Comparison of ENCODE assay signal across 13 cellular contexts in genomic region chr6:56891754-56892153, GRCh38.
DNase-seq lines count a peak whose midpoint lies in the region; ATAC-seq and TF ChIP-seq lines count a peak whose summit lies in the region.
"Had no signal": no experiment of that assay in that cellular context is flagged by ENCODE, and none has a peak within 500 bp of the region (broad histone marks: within the 10 kb centered on the region; RNA-seq: fewer than 3 reads in every experiment).

No MANE protein-coding gene starts in this region.

- H3K4me2 ChIP-seq in PC-9, result no peak overlapping the region

- H3K27me3 ChIP-seq in PC-9 (ENCODE audit: insufficient read depth, low read depth) (no peaks in the 10 kb centered on the region), Peyer's patch (no peaks in the 10 kb centered on the region)

- H3K36me3 ChIP-seq in PC-9 (ENCODE audit: low read depth), result no peaks in the 10 kb centered on the region
- no peaks in the 10 kb centered on the region for H3K36me3 ChIP-seq in Peyer's patch

- DNase-seq in PC-9, result no peak
- DNase-seq in foreskin fibroblast, result peak; percentile 42 to 61
- no peak for DNase-seq in iPS-NIHi11 (ENCODE audit: low spot score)
- DNase-seq in activated CD4-positive, alpha-beta T cell treated with anti-CD3 and anti-CD28 coated beads, Interleukin-2, amount 50 U/mL, for 1 hour, result no peak
- no peak for DNase-seq in Peyer's patch
- DNase-seq in caudate nucleus (lab: John Stamatoyannopoulos, UW), result no peak
- DNase-seq: cortex of kidney; natural killer cell; NCI-H345; stimulated activated CD4-positive, alpha-beta T cell treated with anti-CD3 and anti-CD28 coated beads, Interleukin-1b, Interleukin-23, amount 100 ng/mL, for 48 hours; substantia nigra had no signal

- CTCF ChIA-PET in PC-9 (lab: Charles Lee), result interaction anchor here (0.6 to 1.7 kb wide), 4 partner anchors 11 to 375 kb away, joined by 5 to 12 read pairs (median 7); no protein-coding TSS in a partner anchor

- intact Hi-C loops in PC-9 (cut with micrococcal nuclease; ENCODE audit: unreplicated experiment), result no loop called here

- H3K79me2 ChIP-seq in PC-9 (ENCODE audit: low read depth), result 0 out of 2 replicates have a peak, but pooled peaks cover 3% of the 10 kb centered on the region

- H4K20me1 ChIP-seq in PC-9 (ENCODE audit: insufficient read depth), result no peaks in the 10 kb centered on the region

- H3K27ac ChIP-seq in C4-2B (no peak overlapping the region), PC-9 (peak overlapping the region; percentile 92), Peyer's patch (no peak overlapping the region), caudate nucleus (ENCODE audit: low read depth, low read length) (no peak overlapping the region)

- POLR2A ChIA-PET in PC-9 (lab: Charles Lee; ENCODE audit: unreplicated experiment), result interaction anchor here (0.6 kb wide), 1 partner anchor 63 kb away, joined by 3 read pairs; the partner anchor contains the start of gene BEND6

- 0 out of 2 replicates have a peak, but pooled peaks cover 3% of the 10 kb centered on the region for H3K9me3 ChIP-seq in PC-9 (ENCODE audit: insufficient read depth, low read depth)
- H3K9me3 ChIP-seq in Peyer's patch, result no peaks in the 10 kb centered on the region

- H3F3A ChIP-seq in PC-9 (ENCODE audit: insufficient read depth, low read depth), result peaks cover 5% of the 10 kb centered on the region; the same call in 1 of the 2 replicates

- H2AFZ ChIP-seq in PC-9, result no peak overlapping the region

- H3K4me1 ChIP-seq in PC-9 (replicated peaks; ENCODE audit: insufficient read depth) (peaks cover 24% of the 10 kb centered on the region), Peyer's patch (no peaks in the 10 kb centered on the region)

- H3K4me3 ChIP-seq in PC-9 (no peak overlapping the region), foreskin fibroblast (ENCODE audit: low read depth in 1 of 2, low read length in 2 of 2) (no peak overlapping the region), Peyer's patch (no peak overlapping the region)

- H3K9me2 ChIP-seq in PC-9 (ENCODE audit: insufficient read depth), result no peaks in the 10 kb centered on the region

- ATAC-seq in GM19035 (IDR thresholded peaks at IDR 0.05; ENCODE audit: unreplicated experiment), result peak; percentile 31
- ATAC-seq: natural killer cell had no signal

- peak; percentile 14 for TF ChIP-seq CTCF in C4-2B (conservative IDR thresholded peaks at IDR 0.05)
- no peak for TF ChIP-seq CTCF in PC-9 (conservative IDR thresholded peaks at IDR 0.05)
- no peak for TF ChIP-seq CTCF in foreskin fibroblast (IDR thresholded peaks at IDR 0.05; ENCODE audit: low read depth, low read length)
- TF ChIP-seq CTCF in Peyer's patch (IDR thresholded peaks at IDR 0.05), result no peak

- no peak for TF ChIP-seq POLR2A in Peyer's patch (IDR thresholded peaks at IDR 0.05)

- BruUV-seq in PC-9 (replicated peaks; lab: Mats Ljungman, UMichigan), result no TSS peak

Comparison
In these comparisons a context has a peak if more than half of its experiments do, and no peak if none do; other contexts are left out.
1. DNase-seq: peak in foreskin fibroblast (2 of 2); none in PC-9 (0 of 2), iPS-NIHi11 (single experiment), activated CD4-positive, alpha-beta T cell treated with anti-CD3 and anti-CD28 coated beads, Interleukin-2, amount 50 U/mL, for 1 hour (single experiment), Peyer's patch (0 of 3) and caudate nucleus (0 of 61).